17 cellular contexts compared by ENCODE assay signal in the genomic region with DNA sequence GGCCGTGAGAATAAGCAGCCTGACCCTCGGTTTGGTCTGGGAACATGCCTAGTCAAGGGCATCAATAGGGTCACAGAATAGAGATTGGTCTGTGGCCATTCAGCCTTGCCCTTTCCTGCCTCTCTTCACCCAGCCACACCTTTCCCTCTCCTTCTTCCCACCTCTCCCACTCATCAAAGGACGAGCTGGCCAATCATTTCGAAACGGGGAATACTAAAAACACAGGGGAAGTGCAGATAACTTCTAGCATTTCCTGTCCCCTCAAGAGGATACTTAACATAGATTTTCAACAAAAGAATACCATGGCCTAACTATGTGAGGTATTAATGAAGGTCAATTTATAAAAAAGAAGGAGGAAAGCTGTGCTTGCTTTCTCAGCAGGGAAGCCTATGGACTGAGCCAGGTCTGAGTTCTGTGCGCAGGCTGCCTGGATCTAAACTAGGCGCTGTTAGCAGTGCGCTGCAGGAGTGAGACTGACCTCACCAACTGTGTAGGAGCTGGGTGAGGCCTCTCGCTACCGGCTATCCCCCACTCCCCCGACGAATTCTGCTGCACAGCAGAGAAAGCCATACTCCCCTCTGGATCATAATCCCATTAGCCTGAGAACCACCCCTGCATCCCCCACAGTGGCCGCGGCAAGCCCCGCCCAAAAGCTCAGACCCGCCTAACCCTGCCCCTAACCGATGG. TPM values are rescaled to one million over a fixed set of nuclear protein-coding genes. Genes with fewer than 3 reads are reported as not detected.
A peak's percentile ranks its signal among the peaks of the same experiment; 100 is the strongest.
DNase-seq lines count a peak whose midpoint lies in the region; ATAC-seq, FAIRE-seq and TF ChIP-seq lines count a peak whose summit lies in the region.
"Had no signal": no experiment of that assay in that cellular context is flagged by ENCODE, and none has a peak within 500 bp of the region (broad histone marks: within the 10 kb centered on the region; RNA-seq: fewer than 3 reads in every experiment).

No MANE protein-coding gene starts in this region.

- FAIRE-seq in K562 (lab: Jason Lieb, UNC): peak; percentile 58

- POLR2A ChIA-PET in K562 (lab: Yijun Ruan, JAX): interaction anchor here (0.8 to 1.2 kb wide), 4 partner anchors 9 to 23 kb away, joined by 3 to 6 read pairs (median 3); no protein-coding TSS in a partner anchor

- no peaks in the 10 kb centered on the region for H3K27me3 ChIP-seq in Loucy (ENCODE audit: insufficient read depth, low read length, poor library complexity, severe bottlenecking)
- peaks cover 7 to 23% of the 10 kb centered on the region in 2 experiments; a peak in 3 of 5 replicates for H3K27me3 ChIP-seq in K562 (ENCODE audit: control insufficient read depth in 2 of 2, insufficient read depth in 2 of 2, low read length in 2 of 2)
- no peaks in the 10 kb centered on the region for H3K27me3 ChIP-seq in dorsolateral prefrontal cortex
- H3K27me3 ChIP-seq in spleen (replicated peaks in 1 of 7): peaks cover 0 to 16% (median 0%) of the 10 kb centered on the region in 7 donors
- H3K27me3 ChIP-seq: ascending aorta, BE2C had no signal

- TF ChIP-seq EP300 in K562 (IDR thresholded peaks at IDR 0.05; ENCODE audit: low read length): no peak

- intact Hi-C loops in K562 (cut with micrococcal nuclease) (no loop called here), dorsolateral prefrontal cortex (cut with DNase I) (no loop called here), spleen (cut with DNase I; ENCODE audit: low total_unique reads) (no loop called here)

- H3K9me3 ChIP-seq in Loucy (ENCODE audit: insufficient read depth, low read depth, low read length) (no peaks in the 10 kb centered on the region), K562 (replicated peaks; ENCODE audit: control insufficient read depth, insufficient read depth, low read depth, low read length) (no peaks in the 10 kb centered on the region), spleen (no peaks in the 10 kb centered on the region)
- H3K9me3 ChIP-seq: ascending aorta, BE2C had no signal

- H3K9ac ChIP-seq in Loucy (ENCODE audit: low read depth, low read length, poor library complexity, severe bottlenecking) (no peak overlapping the region), K562 (ENCODE audit: insufficient read depth in 1 of 2, low read depth in 2 of 2, low read length in 2 of 2) (no peak overlapping the region)

- DNase-seq in K562 (ENCODE audit: extremely low read depth in 1 of 4, low spot score in 3 of 4): peak in 1 of 4 experiments; percentile 13
- DNase-seq in islet precursor cell: peak; percentile 71
- peak; percentile 7 for DNase-seq in retina
- DNase-seq in dorsolateral prefrontal cortex: no peak
- no peak for DNase-seq in spleen
- DNase-seq: activated CD4-positive, alpha-beta T cell treated with anti-CD3 and anti-CD28 coated beads, Interleukin-2, amount 10 ng/mL, durations not matched to agents 7 days and 5 days; BE2C; DMS79; NCI-H526 treated with DMSO at 0.1 percent for 48 hours; stimulated activated naive CD4-positive, alpha-beta T cell; T-helper 17 cell had no signal

- H3K36me3 ChIP-seq in Loucy (ENCODE audit: insufficient read depth, low read length) (no peaks in the 10 kb centered on the region), K562 (ENCODE audit: control insufficient read depth, insufficient read depth, low read length) (no peaks in the 10 kb centered on the region), spleen (no peaks in the 10 kb centered on the region)
- H3K36me3 ChIP-seq: ascending aorta, BE2C had no signal

- CTCF ChIA-PET in K562 (lab: Yijun Ruan, JAX; ENCODE audit: low intra/inter-chr PET ratio): no interaction called here

- H3K9me2 ChIP-seq in Loucy (replicated peaks; ENCODE audit: low read depth, low read length): no peaks in the 10 kb centered on the region

- TF ChIP-seq RAD21 in K562 (CRISPR knock-in tag; conservative IDR thresholded peaks at IDR 0.05 in 1 of 2, IDR thresholded peaks at IDR 0.05 in 1 of 2): no peak

- H2AFZ ChIP-seq in Loucy (ENCODE audit: low read length) (peak overlapping the region; percentile 61), K562 (ENCODE audit: low read depth, low read length) (peak overlapping the region; percentile 68)

- H3F3A ChIP-seq in Loucy (ENCODE audit: low read depth): no peaks in the 10 kb centered on the region

- no peak for TF ChIP-seq CTCF in Loucy (conservative IDR thresholded peaks at IDR 0.05; ENCODE audit: low read length)
- TF ChIP-seq CTCF in K562 (IDR thresholded peaks at IDR 0.05 in 2 of 3, conservative IDR thresholded peaks at IDR 0.05 in 1 of 3; ENCODE audit: insufficient read depth in 2 of 3, low read depth in 1 of 3, low read length in 3 of 3): no peak
- TF ChIP-seq CTCF in dorsolateral prefrontal cortex (IDR thresholded peaks at IDR 0.05 in 54 of 56, conservative IDR thresholded peaks at IDR 0.05 in 2 of 56; ENCODE audit: low read depth in 1 of 56, partially characterized antibody in 56 of 56): no peak
- no peak for TF ChIP-seq CTCF in spleen (IDR thresholded peaks at IDR 0.05 in 8 of 11, conservative IDR thresholded peaks at IDR 0.05 in 3 of 11)

- ATAC-seq in K562: peak; percentile 88
- ATAC-seq in GM21447 (IDR thresholded peaks at IDR 0.05; ENCODE audit: unreplicated experiment): no peak
- ATAC-seq in HG02763 (IDR thresholded peaks at IDR 0.05; ENCODE audit: unreplicated experiment): no peak
- ATAC-seq: T-helper 17 cell had no signal

- H3K4me1 ChIP-seq in Loucy (ENCODE audit: insufficient read depth, low read length, poor library complexity, severe bottlenecking): peaks cover 15% of the 10 kb centered on the region
- peaks cover 0 to 8% of the 10 kb centered on the region in 2 experiments; a peak in 3 of 5 replicates for H3K4me1 ChIP-seq in K562 (replicated peaks in 1 of 2; ENCODE audit: control insufficient read depth in 2 of 2, insufficient read depth in 2 of 2, low read length in 2 of 2)
- H3K4me1 ChIP-seq in spleen: peaks cover 0 to 10% (median 0%) of the 10 kb centered on the region in 6 donors
- H3K4me1 ChIP-seq: ascending aorta, BE2C had no signal

- WGBS in K562 (ENCODE audit: insufficient coverage, low coverage, missing lambda C conversion rate): 5% methylated on average over 17 of the region's 17 CpGs
- WGBS in spleen, 5 donors: 50 to 74% (median 62%) methylated on average over 15 to 17 of the region's 17 CpGs

- H3K4me2 ChIP-seq in Loucy (ENCODE audit: low read depth, low read length, poor library complexity, severe bottlenecking) (peak overlapping the region; percentile 20), K562 (ENCODE audit: insufficient read depth, low read length) (peak overlapping the region; percentile 45)

- H3K9me1 ChIP-seq in K562 (ENCODE audit: control insufficient read depth, insufficient read depth, low read length): no peaks in the 10 kb centered on the region

- H3K4me3 ChIP-seq in Loucy (ENCODE audit: low read length, poor library complexity, severe bottlenecking) (no peak overlapping the region), K562 (no peak overlapping the region), dorsolateral prefrontal cortex (no peak overlapping the region), spleen (no peak overlapping the region)
- H3K4me3 ChIP-seq: ascending aorta had no signal

- no peaks in the 10 kb centered on the region for H4K20me1 ChIP-seq in Loucy (ENCODE audit: insufficient read depth, low read length, poor library complexity, severe bottlenecking)
- H4K20me1 ChIP-seq in K562 (replicated peaks; ENCODE audit: control insufficient read depth, insufficient read depth, low read length): no peaks in the 10 kb centered on the region

- no TSS peak for BruUV-seq in K562 (replicated peaks; lab: Mats Ljungman, UMichigan)

- TF ChIP-seq POLR2A in K562 (conservative IDR thresholded peaks at IDR 0.05) (no peak), spleen (IDR thresholded peaks at IDR 0.05) (no peak)

- H3K27ac ChIP-seq in K562 (ENCODE audit: extremely low read depth, low read depth, low read length) (no peak overlapping the region), dorsolateral prefrontal cortex (no peak overlapping the region), spleen (no peak overlapping the region)
- H3K27ac ChIP-seq: ascending aorta, RWPE1 had no signal

- H3K79me2 ChIP-seq in Loucy (ENCODE audit: insufficient read depth, low read length): no peaks in the 10 kb centered on the region
- H3K79me2 ChIP-seq in K562 (ENCODE audit: control insufficient read depth, insufficient read depth, low read length): no peaks in the 10 kb centered on the region

- in situ Hi-C loops in K562 (cut with MboI): no loop called here

TF ChIP-seq in K562, 482 proteins besides CTCF, POLR2A, EP300 and RAD21 (continues in another document):
- peak; percentile 46 to 50 for TF ChIP-seq NRF1 (conservative IDR thresholded peaks at IDR 0.05 in 1 of 2, IDR thresholded peaks at IDR 0.05 in 1 of 2)

RNA-seq across cellular contexts. Expression of gene SULT1C2, which starts 27.6 kb away (rescaled TPM):
- not detected in 2 replicates for total RNA-seq in K562 (2011; cell fraction: chromatin; rRNA removed; ENCODE audit: low replicate concordance)
- total RNA-seq in K562 (2011; cell fraction: nucleolus; rRNA removed): 0.13 TPM in 1 of 2 replicates, not detected in the other
- 0.53 TPM in 1 of 2 replicates, not detected in the other for total RNA-seq in K562 (2011; cell fraction: nucleoplasm; rRNA removed)
- total RNA-seq in K562 (2014; rRNA removed): not detected in 2 replicates
- total RNA-seq in K562 (2014; rRNA removed; fragmentation: Illumina TruSeq; extraction: Trizol): not detected in 2 replicates
- 0.15 and 0.22 TPM in 2 replicates for total RNA-seq in K562 (2015; rRNA removed; fragmentation: Illumina TruSeq; extraction: Trizol)
- total RNA-seq in K562 (2021): not detected in 2 replicates
- polyA plus RNA-seq in K562 (2011; rRNA removed): not detected in 2 replicates
- polyA plus RNA-seq in K562 (2011; cell fraction: cytosol; rRNA removed): not detected in 2 replicates
- polyA plus RNA-seq in K562 (2011; cell fraction: nucleus; rRNA removed): not detected in 2 replicates
- 0.07 and 0.17 TPM in 2 replicates for polyA plus RNA-seq in K562 (2012)
- not detected in 2 replicates for polyA plus RNA-seq in K562 (2014; fragmentation: Illumina TruSeq; extraction: Trizol)
- polyA plus RNA-seq in K562 (2014; fragmentation: Nextera tagmentation; extraction: Ambion mirVana): not detected
- not detected in 2 replicates for polyA plus RNA-seq in K562 (2014; rRNA removed)
- not detected in 2 replicates for polyA minus RNA-seq in K562 (2011; rRNA and poly(A)+ RNA removed)
- not detected in 2 replicates for polyA minus RNA-seq in K562 (2011; cell fraction: cytosol; rRNA and poly(A)+ RNA removed)
- not detected in 2 replicates for polyA minus RNA-seq in K562 (2011; cell fraction: nucleus; rRNA and poly(A)+ RNA removed)
- 1 to 10 TPM in 22 of 120 experiments, under 1 TPM in 67, not detected in 31; 0.07 to 4.8 (median 0.51) TPM for total RNA-seq in dorsolateral prefrontal cortex
- 1 to 10 TPM in 3 of 7 donors, under 1 TPM in 3, not detected in 1; 0.34 to 2.7 (median 0.91) TPM for total RNA-seq in spleen
- polyA plus RNA-seq in spleen: 1 to 10 TPM in 1 of 3 donors, under 1 TPM in 2; 0.17 to 1.4 (median 0.83) TPM
- total RNA-seq: activated CD4-positive, alpha-beta T cell treated with anti-CD3 and anti-CD28 coated beads, Interleukin-2, amount 10 ng/mL, durations not matched to agents 7 days and 5 days; activated T-helper 2 cell treated with anti-CD3 and anti-CD28 coated beads, Interferon-gamma antibody, Interleukin-2, Interleukin-4, amounts not matched to agents 10 μg/mL and 5 μg/mL and 100 μg/mL, durations not matched to agents 14 hours and 24 hours and 36 hours; ascending aorta; T-helper 17 cell had no signal

Comparison
In these comparisons a context has a peak if more than half of its experiments do, and no peak if none do; other contexts are left out.
1. DNase-seq: peak in islet precursor cell (single experiment) and retina (single experiment); none in dorsolateral prefrontal cortex (0 of 10) and spleen (single experiment).